ENCODE assay signal across 8 cellular contexts in genomic region chr2:181678033-181678586, GRCh38. TPM values are rescaled to one million over a fixed set of nuclear protein-coding genes. Genes with fewer than 3 reads are reported as not detected.
A peak's percentile ranks its signal among the peaks of the same experiment; 100 is the strongest.
DNase-seq lines count a peak whose midpoint lies in the region; ATAC-seq and TF ChIP-seq lines count a peak whose summit lies in the region.

No MANE protein-coding gene starts in this region.

- TF ChIP-seq CTCF in AG09319 (IDR thresholded peaks at IDR 0.05; ENCODE audit: low read depth, low read length) = no peak
- no peak for TF ChIP-seq CTCF in WTC11 (IDR thresholded peaks at IDR 0.05)
- no peak for TF ChIP-seq CTCF in esophagus squamous epithelium (IDR thresholded peaks at IDR 0.05)

- POLR2A ChIA-PET in WTC11 (lab: Charles Lee) = no interaction called here

- CTCF ChIA-PET in WTC11 (lab: Charles Lee) = interaction anchor here (1.5 kb wide), 1 partner anchor 20 kb away, joined by 5 read pairs; no protein-coding TSS in a partner anchor

- intact Hi-C loops in esophagus squamous epithelium (cut with DNase I) = no loop called here

- ATAC-seq in HG02610 (IDR thresholded peaks at IDR 0.05; ENCODE audit: unreplicated experiment) (peak; percentile 53), WTC11 (peak; percentile 71)
- peak; percentile 77 for ATAC-seq in stimulated activated effector memory CD8-positive, alpha-beta T cell treated with anti-CD3 and anti-CD28 coated beads, Interleukin-12 subunit alpha, Interleukin-12 subunit beta, amount 100 ng/mL, for 72 hours

- H3K27me3 ChIP-seq in esophagus squamous epithelium = peaks cover 17 to 89% (median 40%) of the 10 kb centered on the region in 4 donors

- H3K36me3 Mint-ChIP-seq in WTC11 = no peaks in the 10 kb centered on the region
- H3K36me3 Mint-ChIP-seq in stimulated activated effector memory CD8-positive, alpha-beta T cell treated with anti-CD3 and anti-CD28 coated beads, Interleukin-12 subunit alpha, Interleukin-12 subunit beta, amount 100 ng/mL, for 72 hours = peaks cover 12% of the 10 kb centered on the region

- H3K9me3 Mint-ChIP-seq in WTC11 = no peaks in the 10 kb centered on the region
- peaks cover 9% of the 10 kb centered on the region for H3K9me3 Mint-ChIP-seq in stimulated activated effector memory CD8-positive, alpha-beta T cell treated with anti-CD3 and anti-CD28 coated beads, Interleukin-12 subunit alpha, Interleukin-12 subunit beta, amount 100 ng/mL, for 72 hours

- peak overlapping the region; percentile 77 for H3K4me3 Mint-ChIP-seq in WTC11
- H3K4me3 Mint-ChIP-seq in stimulated activated effector memory CD8-positive, alpha-beta T cell treated with anti-CD3 and anti-CD28 coated beads, Interleukin-12 subunit alpha, Interleukin-12 subunit beta, amount 100 ng/mL, for 72 hours = no peak overlapping the region

- WGBS in esophagus squamous epithelium, 2 donors = 14 to 20% methylated on average over 25 to 34 of the region's 35 CpGs

- no peak for TF ChIP-seq POLR2A in esophagus squamous epithelium (IDR thresholded peaks at IDR 0.05)

- peaks cover 92% of the 10 kb centered on the region for H3K27me3 Mint-ChIP-seq in WTC11 (ENCODE audit: low read depth)

- no peak overlapping the region for H3K4me3 ChIP-seq in esophagus squamous epithelium

- H3K36me3 ChIP-seq in esophagus squamous epithelium = no peaks in the 10 kb centered on the region

- no peak overlapping the region for H3K27ac Mint-ChIP-seq in WTC11
- peak overlapping the region; percentile 40 for H3K27ac Mint-ChIP-seq in stimulated activated effector memory CD8-positive, alpha-beta T cell treated with anti-CD3 and anti-CD28 coated beads, Interleukin-12 subunit alpha, Interleukin-12 subunit beta, amount 100 ng/mL, for 72 hours

- peaks cover 0 to 4% (median 0%) of the 10 kb centered on the region in 3 donors for H3K9me3 ChIP-seq in esophagus squamous epithelium

- H3K27ac ChIP-seq in esophagus squamous epithelium = no peak overlapping the region

- peaks cover 50% of the 10 kb centered on the region for H3K4me1 Mint-ChIP-seq in WTC11
- peaks cover 35% of the 10 kb centered on the region for H3K4me1 Mint-ChIP-seq in stimulated activated effector memory CD8-positive, alpha-beta T cell treated with anti-CD3 and anti-CD28 coated beads, Interleukin-12 subunit alpha, Interleukin-12 subunit beta, amount 100 ng/mL, for 72 hours

- DNase-seq in AG09319 (ENCODE audit: extremely low read depth, low read depth) = peak; percentile 30
- peak; percentile 94 for DNase-seq in WTC11 (ENCODE audit: low spot score)
- DNase-seq in cerebellar cortex (ENCODE audit: low spot score) = peak; percentile 67
- peak; percentile 77 to 81 for DNase-seq in lung microvascular endothelial cell (ENCODE audit: low read depth in 2 of 2)
- DNase-seq in stimulated activated effector memory CD8-positive, alpha-beta T cell treated with anti-CD3 and anti-CD28 coated beads, Interleukin-12 subunit alpha, Interleukin-12 subunit beta, amount 100 ng/mL, for 72 hours (ENCODE audit: low spot score in 2 of 2) = peak; percentile 41 to 73
- no peak for DNase-seq in esophagus squamous epithelium (lab: John Stamatoyannopoulos, UW)
- DNase-seq in AML-193 (lab: John Stamatoyannopoulos, UW) = no peak

- peaks cover 2 to 26% (median 8%) of the 10 kb centered on the region in 3 donors for H3K4me1 ChIP-seq in esophagus squamous epithelium

TF ChIP-seq in WTC11, 78 proteins besides CTCF, POLR2A, EP300 and RAD21 (continues in another document):
- TF ChIP-seq ZNF396 (CRISPR knock-in tag; IDR thresholded peaks at IDR 0.05; ENCODE audit: borderline replicate concordance) = no peak
- peak; percentile 57; the same call in 1 of the 2 replicates for TF ChIP-seq GABPB1 (CRISPR knock-in tag; IDR thresholded peaks at IDR 0.05)
- no peak for TF ChIP-seq GTF2I (CRISPR knock-in tag; conservative IDR thresholded peaks at IDR 0.05)
- peak; percentile 61; the same call in 1 of the 2 replicates for TF ChIP-seq E2F1 (CRISPR knock-in tag; IDR thresholded peaks at IDR 0.05)
- no peak for TF ChIP-seq ZNF416 (CRISPR knock-in tag; IDR thresholded peaks at IDR 0.05)
- TF ChIP-seq ATF2 (CRISPR knock-in tag; IDR thresholded peaks at IDR 0.05; ENCODE audit: borderline replicate concordance, low read depth) = no peak
- peak; percentile 98 for TF ChIP-seq ARID4B (CRISPR knock-in tag; IDR thresholded peaks at IDR 0.05; ENCODE audit: borderline replicate concordance)
- TF ChIP-seq STAT6 (CRISPR knock-in tag; conservative IDR thresholded peaks at IDR 0.05; ENCODE audit: low read depth) = 0 out of 2 replicates have a peak, but pooled peaks have one; percentile 41
- TF ChIP-seq ATF1 (CRISPR knock-in tag; IDR thresholded peaks at IDR 0.05) = peak; percentile 86; the same call in 1 of the 2 replicates
- 0 out of 2 replicates have a peak, but pooled peaks have one; percentile 53 for TF ChIP-seq ZNF317 (CRISPR knock-in tag; IDR thresholded peaks at IDR 0.05; ENCODE audit: borderline replicate concordance, low read depth)
- TF ChIP-seq SMAD3 (CRISPR knock-in tag; IDR thresholded peaks at IDR 0.05; ENCODE audit: borderline replicate concordance) = peak; percentile 98
- peak; percentile 87 for TF ChIP-seq CREM (CRISPR knock-in tag; IDR thresholded peaks at IDR 0.05)

RNA-seq across cellular contexts. Expression of gene NEUROD1, which starts 2.2 kb away (rescaled TPM):
- 0.07 to 0.11 TPM (median 0.07 TPM) in 3 replicates for total RNA-seq in WTC11 (2021)
- total RNA-seq in lung microvascular endothelial cell = not detected in 2 replicates
- total RNA-seq in esophagus squamous epithelium = not detected

RNA-seq across cellular contexts. Expression of gene CERKL, which starts 21.2 kb away (rescaled TPM):
- total RNA-seq in WTC11 (2021) (0.14 to 0.24 TPM in 2 of 3 replicates, not detected in the other), lung microvascular endothelial cell (not detected in 2 replicates), esophagus squamous epithelium (under 1 TPM in 1 of 4 donors, not detected in 3; 0.15 TPM)

Comparison
In these comparisons a context has a peak if more than half of its experiments do, and no peak if none do; other contexts are left out.
1. DNase-seq: peak in AG09319 (single experiment), WTC11 (single experiment), cerebellar cortex (single experiment), lung microvascular endothelial cell (2 of 2) and stimulated activated effector memory CD8-positive, alpha-beta T cell treated with anti-CD3 and anti-CD28 coated beads, Interleukin-12 subunit alpha, Interleukin-12 subunit beta, amount 100 ng/mL, for 72 hours (2 of 2); none in esophagus squamous epithelium (single experiment) and AML-193 (0 of 2).
2. Peak in every context shown above with its lines, with median percentiles within 50 percentile points of each other: ATAC-seq.